Comparison of ENCODE assay signal across 16 cellular contexts in genomic region chr16:84379008-84379730, GRCh38. TPM values are rescaled to one million over a fixed set of nuclear protein-coding genes. Genes with fewer than 3 reads are reported as not detected.
"Had no signal": no experiment of that assay in that cellular context is flagged by ENCODE, and none has a peak within 500 bp of the region (broad histone marks: within the 10 kb centered on the region; RNA-seq: fewer than 3 reads in every experiment).

No MANE protein-coding gene starts in this region.

- H3K4me3 ChIP-seq: mucosa of descending colon, psoas muscle had no signal

- H3K9me3 Mint-ChIP-seq: T-helper 1 cell treated with Interleukin-12 subunit alpha and Interleukin-12 subunit beta and Interleukin-4 antibody, amounts not matched to agents 30 μg/mL and 1 μg/mL, for 36 hours had no signal

- H3K4me3 Mint-ChIP-seq: endodermal cell; stimulated activated naive B cell treated with anti-CD40 and anti-IgM and Interleukin-4, amounts not matched to agents 10 μg/mL and 1 μg/mL and 100 μg/mL, for 72 hours; T-helper 1 cell treated with Interleukin-12 subunit alpha and Interleukin-12 subunit beta and Interleukin-4 antibody, amounts not matched to agents 30 μg/mL and 1 μg/mL, for 36 hours had no signal

- H3K36me3 Mint-ChIP-seq: naive thymus-derived CD8-positive, alpha-beta T cell; stimulated activated naive B cell treated with anti-CD40 and anti-IgM and Interleukin-4, amounts not matched to agents 10 μg/mL and 1 μg/mL and 100 μg/mL, for 72 hours had no signal

- H3K9me3 ChIP-seq: psoas muscle had no signal

- H3K27me3 ChIP-seq: brain microvascular endothelial cell had no signal

- H3K27ac Mint-ChIP-seq: activated naive CD4-positive, alpha-beta T cell treated with anti-CD3 and anti-CD28 coated beads, Interleukin-2, amount 50 U/mL, for 72 hours; endodermal cell; stimulated activated naive B cell treated with anti-CD40 and anti-IgM and Interleukin-4, amounts not matched to agents 10 μg/mL and 1 μg/mL and 100 μg/mL, for 72 hours; T-helper 1 cell treated with Interleukin-12 subunit alpha and Interleukin-12 subunit beta and Interleukin-4 antibody, amounts not matched to agents 30 μg/mL and 1 μg/mL, for 36 hours had no signal

- H3K27ac ChIP-seq: brain microvascular endothelial cell, psoas muscle had no signal

- H3K4me1 ChIP-seq: psoas muscle had no signal

- ATAC-seq: activated naive CD4-positive, alpha-beta T cell treated with anti-CD3 and anti-CD28 coated beads, Interleukin-2, amount 50 U/mL, for 72 hours; naive thymus-derived CD8-positive, alpha-beta T cell; psoas muscle; stimulated activated naive B cell treated with anti-CD40 and anti-IgM and Interleukin-4, amounts not matched to agents 10 μg/mL and 1 μg/mL and 100 μg/mL, for 72 hours had no signal

- DNase-seq: activated CD4-positive, alpha-beta T cell treated with anti-CD3 and anti-CD28 coated beads, Interleukin-2, amount 50 U/mL, for 1 hour; activated effector memory CD4-positive, alpha-beta T cell treated with anti-CD3 and anti-CD28 coated beads, Interleukin-2, amount 50 U/mL, for 16 hours; activated T-cell treated with anti-CD3 and anti-CD28 coated beads for 4 hours; brain microvascular endothelial cell; endodermal cell; hippocampal formation; naive thymus-derived CD8-positive, alpha-beta T cell; psoas muscle; stimulated activated CD4-positive, alpha-beta T cell treated with anti-CD3 and anti-CD28 coated beads, Interleukin-2, amount 100 ng/mL, for 24 hours; stimulated activated naive B cell treated with anti-CD40 and anti-IgM and Interleukin-4, amounts not matched to agents 10 μg/mL and 1 μg/mL and 100 μg/mL, for 72 hours had no signal

- H3K36me3 ChIP-seq: brain microvascular endothelial cell had no signal

RNA-seq across cellular contexts. Expression of gene ATP2C2, which starts 10.8 kb away (rescaled TPM):
- total RNA-seq: activated CD8-positive, alpha-beta memory T cell treated with anti-CD3 and anti-CD28 coated beads for 36 hours; activated naive CD4-positive, alpha-beta T cell treated with anti-CD3 and anti-CD28 coated beads, Interleukin-2, amount 50 U/mL, for 72 hours; dermis microvascular lymphatic vessel endothelial cell; glomerular endothelial cell; naive thymus-derived CD8-positive, alpha-beta T cell; psoas muscle had no signal
- polyA plus RNA-seq: naive thymus-derived CD8-positive, alpha-beta T cell had no signal
